ENCODE assay signal across 8 cellular contexts in genomic region chr19:48624067-48624594, GRCh38. TPM values are rescaled to one million over a fixed set of nuclear protein-coding genes. Genes with fewer than 3 reads are reported as not detected.
DNase-seq lines count a peak whose midpoint lies in the region; ATAC-seq and TF ChIP-seq lines count a peak whose summit lies in the region.

No MANE protein-coding gene starts in this region.

- H3K9me3 ChIP-seq in HAP-1 (no peaks in the 10 kb centered on the region), prostate gland (no peaks in the 10 kb centered on the region)

- TF ChIP-seq POLR2A in prostate gland (IDR thresholded peaks at IDR 0.05) = peak; percentile 58

- under 1% methylated on average over 34 of the region's 40 CpGs for WGBS in prostate gland

- H3K36me3 ChIP-seq in HAP-1 (replicated peaks) (peaks cover 4% of the 10 kb centered on the region), prostate gland (no peaks in the 10 kb centered on the region)

- DNase-seq in EH (ENCODE audit: low read depth) (peak; percentile 98), HAP-1 (ENCODE audit: low spot score in 2 of 2) (peak; percentile 95 to 100), NCI-H1105 treated with DMSO at 0.1 percent for 48 hours (lab: John Stamatoyannopoulos, UW) (peak; percentile 98), anterior cingulate cortex (lab: John Stamatoyannopoulos, UW) (peak; percentile 79 to 99 (median 97)), left ventricle myocardium superior (peak; percentile 99), prostate gland (ENCODE audit: low spot score) (peak; percentile 97), ureter (ENCODE audit: low spot score) (peak; percentile 98)
- DNase-seq in T-helper 2 cell treated with Interferon-gamma antibody and Interleukin-4, amounts not matched to agents 5 μg/mL and 100 μg/mL, for 36 hours (ENCODE audit: low spot score) = peak; percentile 98

- H3K4me3 Mint-ChIP-seq in T-helper 2 cell treated with Interferon-gamma antibody and Interleukin-4, amounts not matched to agents 5 μg/mL and 100 μg/mL, for 36 hours = peak overlapping the region; percentile 90

- H3K4me1 Mint-ChIP-seq in T-helper 2 cell treated with Interferon-gamma antibody and Interleukin-4, amounts not matched to agents 5 μg/mL and 100 μg/mL, for 36 hours (ENCODE audit: low read depth) = peaks cover 32% of the 10 kb centered on the region

- no peaks in the 10 kb centered on the region for H3K9me3 Mint-ChIP-seq in T-helper 2 cell treated with Interferon-gamma antibody and Interleukin-4, amounts not matched to agents 5 μg/mL and 100 μg/mL, for 36 hours

- H3K27ac Mint-ChIP-seq in T-helper 2 cell treated with Interferon-gamma antibody and Interleukin-4, amounts not matched to agents 5 μg/mL and 100 μg/mL, for 36 hours = peak overlapping the region; percentile 98

- TF ChIP-seq CTCF in prostate gland (IDR thresholded peaks at IDR 0.05) = peak in 2 of 4 experiments; percentile 24 to 44

- peaks cover 27% of the 10 kb centered on the region for H3K36me3 Mint-ChIP-seq in T-helper 2 cell treated with Interferon-gamma antibody and Interleukin-4, amounts not matched to agents 5 μg/mL and 100 μg/mL, for 36 hours (ENCODE audit: low read depth)

- in situ Hi-C loops in HAP-1 (cut with MboI; ENCODE audit: low sequenced_read_pairs) = no loop called here

- peak; percentile 80 for ATAC-seq in left ventricle myocardium superior

- H3K27me3 ChIP-seq in HAP-1 (ENCODE audit: low read depth) (no peaks in the 10 kb centered on the region), prostate gland (replicated peaks; ENCODE audit: insufficient read depth) (no peaks in the 10 kb centered on the region)

- peak overlapping the region; percentile 65 to 71 for H3K27ac ChIP-seq in prostate gland

- no peaks in the 10 kb centered on the region for H3K27me3 Mint-ChIP-seq in T-helper 2 cell treated with Interferon-gamma antibody and Interleukin-4, amounts not matched to agents 5 μg/mL and 100 μg/mL, for 36 hours (ENCODE audit: low read depth)

- H3K4me3 ChIP-seq in HAP-1 = peak overlapping the region; percentile 49
- H3K4me3 ChIP-seq in prostate gland = peak overlapping the region; percentile 37 to 49

- peaks cover 23% of the 10 kb centered on the region for H3K4me1 ChIP-seq in HAP-1
- H3K4me1 ChIP-seq in prostate gland (replicated peaks) = peaks cover 2% of the 10 kb centered on the region

- intact Hi-C loops in left ventricle myocardium superior (cut with micrococcal nuclease) = no loop called here
- intact Hi-C loops in prostate gland (cut with DNase I) = no loop called here

RNA-seq across cellular contexts. Expression of gene SPHK2, which starts 4.8 kb away (rescaled TPM):
- total RNA-seq in left ventricle myocardium superior (7.2 TPM), prostate gland (10 to 100 TPM; 24.8 to 25.4 TPM), ureter (27.6 TPM)

RNA-seq across cellular contexts. Expression of gene RPL18, which starts 5.2 kb away (rescaled TPM):
- 554 TPM for total RNA-seq in left ventricle myocardium superior
- total RNA-seq in prostate gland = 1,000 to 10,000 TPM; 2,096 to 3,914 TPM
- 1,575 TPM for total RNA-seq in ureter

RNA-seq across cellular contexts. Expression of gene FAM83E, which starts 9.3 kb away (rescaled TPM):
- total RNA-seq in left ventricle myocardium superior (not detected), prostate gland (1 to 10 TPM; 2.8 to 8.8 TPM), ureter (12.7 TPM)

RNA-seq across cellular contexts. Expression of gene DBP, which starts 13.0 kb away (rescaled TPM):
- total RNA-seq in left ventricle myocardium superior (22.8 TPM), prostate gland (10 to 100 TPM; 14.3 to 52.7 TPM), ureter (12.7 TPM)

RNA-seq across cellular contexts. Expression of gene SPACA4, which starts 17.6 kb away (rescaled TPM):
- total RNA-seq in left ventricle myocardium superior (not detected), prostate gland (1 to 10 TPM in 1 of 2 donors, under 1 TPM in 1; 0.32 to 6.0 TPM), ureter (not detected)

Comparison
In these comparisons a context has a peak if more than half of its experiments do, and no peak if none do; other contexts are left out.
1. Peak in every context shown above with its lines: DNase-seq, ATAC-seq, H3K4me3 ChIP-seq and H3K27ac ChIP-seq.